In genomic region chr19:20923077-20923871, GRCh38 we compare ENCODE assay signal across 1 cellular context.
TF ChIP-seq lines count a peak whose summit lies in the region.

Gene ZNF85, plus strand, starts transcription at chr19:20923251. Its CDS starts 150 bp downstream, at chr19:20923401.

TF ChIP-seq in WTC11, 78 proteins besides CTCF, POLR2A, EP300 and RAD21 (continued from another document):
- TF ChIP-seq, protein P1, sequence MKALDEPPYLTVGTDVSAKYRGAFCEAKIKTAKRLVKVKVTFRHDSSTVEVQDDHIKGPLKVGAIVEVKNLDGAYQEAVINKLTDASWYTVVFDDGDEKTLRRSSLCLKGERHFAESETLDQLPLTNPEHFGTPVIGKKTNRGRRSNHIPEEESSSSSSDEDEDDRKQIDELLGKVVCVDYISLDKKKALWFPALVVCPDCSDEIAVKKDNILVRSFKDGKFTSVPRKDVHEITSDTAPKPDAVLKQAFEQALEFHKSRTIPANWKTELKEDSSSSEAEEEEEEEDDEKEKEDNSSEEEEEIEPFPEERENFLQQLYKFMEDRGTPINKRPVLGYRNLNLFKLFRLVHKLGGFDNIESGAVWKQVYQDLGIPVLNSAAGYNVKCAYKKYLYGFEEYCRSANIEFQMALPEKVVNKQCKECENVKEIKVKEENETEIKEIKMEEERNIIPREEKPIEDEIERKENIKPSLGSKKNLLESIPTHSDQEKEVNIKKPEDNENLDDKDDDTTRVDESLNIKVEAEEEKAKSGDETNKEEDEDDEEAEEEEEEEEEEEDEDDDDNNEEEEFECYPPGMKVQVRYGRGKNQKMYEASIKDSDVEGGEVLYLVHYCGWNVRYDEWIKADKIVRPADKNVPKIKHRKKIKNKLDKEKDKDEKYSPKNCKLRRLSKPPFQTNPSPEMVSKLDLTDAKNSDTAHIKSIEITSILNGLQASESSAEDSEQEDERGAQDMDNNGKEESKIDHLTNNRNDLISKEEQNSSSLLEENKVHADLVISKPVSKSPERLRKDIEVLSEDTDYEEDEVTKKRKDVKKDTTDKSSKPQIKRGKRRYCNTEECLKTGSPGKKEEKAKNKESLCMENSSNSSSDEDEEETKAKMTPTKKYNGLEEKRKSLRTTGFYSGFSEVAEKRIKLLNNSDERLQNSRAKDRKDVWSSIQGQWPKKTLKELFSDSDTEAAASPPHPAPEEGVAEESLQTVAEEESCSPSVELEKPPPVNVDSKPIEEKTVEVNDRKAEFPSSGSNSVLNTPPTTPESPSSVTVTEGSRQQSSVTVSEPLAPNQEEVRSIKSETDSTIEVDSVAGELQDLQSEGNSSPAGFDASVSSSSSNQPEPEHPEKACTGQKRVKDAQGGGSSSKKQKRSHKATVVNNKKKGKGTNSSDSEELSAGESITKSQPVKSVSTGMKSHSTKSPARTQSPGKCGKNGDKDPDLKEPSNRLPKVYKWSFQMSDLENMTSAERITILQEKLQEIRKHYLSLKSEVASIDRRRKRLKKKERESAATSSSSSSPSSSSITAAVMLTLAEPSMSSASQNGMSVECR (CRISPR knock-in tag; IDR thresholded peaks at IDR 0.05; ENCODE audit: borderline replicate concordance): peak; percentile 63; the same call in 1 of the 2 replicates
- TF ChIP-seq E2F4 (CRISPR knock-in tag; IDR thresholded peaks at IDR 0.05; ENCODE audit: borderline replicate concordance, low read depth): no peak
- TF ChIP-seq ZNF121 (CRISPR knock-in tag; IDR thresholded peaks at IDR 0.05): no peak
- peak; percentile 60; the same call in 1 of the 2 replicates for TF ChIP-seq FOXK1 (CRISPR knock-in tag; IDR thresholded peaks at IDR 0.05)
- no peak for TF ChIP-seq FOXP4 (CRISPR knock-in tag; IDR thresholded peaks at IDR 0.05)
- peak; percentile 94 for TF ChIP-seq NFYB (CRISPR knock-in tag; conservative IDR thresholded peaks at IDR 0.05; ENCODE audit: low read depth)
- TF ChIP-seq GABPB1 (CRISPR knock-in tag; IDR thresholded peaks at IDR 0.05): no peak
- TF ChIP-seq E2F1 (CRISPR knock-in tag; IDR thresholded peaks at IDR 0.05): no peak
- TF ChIP-seq CREM (CRISPR knock-in tag; IDR thresholded peaks at IDR 0.05): no peak
- TF ChIP-seq IRF1 (CRISPR knock-in tag; IDR thresholded peaks at IDR 0.05): no peak
- TF ChIP-seq FOXP1 (CRISPR knock-in tag; IDR thresholded peaks at IDR 0.05; ENCODE audit: borderline replicate concordance): no peak
- TF ChIP-seq MAX (CRISPR knock-in tag; IDR thresholded peaks at IDR 0.05): peak; percentile 55; the same call in 1 of the 2 replicates
- TF ChIP-seq JAZF1 (CRISPR knock-in tag; IDR thresholded peaks at IDR 0.05): no peak
- TF ChIP-seq ZNF423 (CRISPR knock-in tag; IDR thresholded peaks at IDR 0.05): no peak
- TF ChIP-seq, protein P2, sequence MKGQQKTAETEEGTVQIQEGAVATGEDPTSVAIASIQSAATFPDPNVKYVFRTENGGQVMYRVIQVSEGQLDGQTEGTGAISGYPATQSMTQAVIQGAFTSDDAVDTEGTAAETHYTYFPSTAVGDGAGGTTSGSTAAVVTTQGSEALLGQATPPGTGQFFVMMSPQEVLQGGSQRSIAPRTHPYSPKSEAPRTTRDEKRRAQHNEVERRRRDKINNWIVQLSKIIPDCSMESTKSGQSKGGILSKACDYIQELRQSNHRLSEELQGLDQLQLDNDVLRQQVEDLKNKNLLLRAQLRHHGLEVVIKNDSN (CRISPR knock-in tag; IDR thresholded peaks at IDR 0.05): no peak
- TF ChIP-seq ZBTB21 (CRISPR knock-in tag; IDR thresholded peaks at IDR 0.05; ENCODE audit: borderline replicate concordance): no peak
- no peak for TF ChIP-seq RORB (CRISPR knock-in tag; IDR thresholded peaks at IDR 0.05)
- TF ChIP-seq, protein P3, sequence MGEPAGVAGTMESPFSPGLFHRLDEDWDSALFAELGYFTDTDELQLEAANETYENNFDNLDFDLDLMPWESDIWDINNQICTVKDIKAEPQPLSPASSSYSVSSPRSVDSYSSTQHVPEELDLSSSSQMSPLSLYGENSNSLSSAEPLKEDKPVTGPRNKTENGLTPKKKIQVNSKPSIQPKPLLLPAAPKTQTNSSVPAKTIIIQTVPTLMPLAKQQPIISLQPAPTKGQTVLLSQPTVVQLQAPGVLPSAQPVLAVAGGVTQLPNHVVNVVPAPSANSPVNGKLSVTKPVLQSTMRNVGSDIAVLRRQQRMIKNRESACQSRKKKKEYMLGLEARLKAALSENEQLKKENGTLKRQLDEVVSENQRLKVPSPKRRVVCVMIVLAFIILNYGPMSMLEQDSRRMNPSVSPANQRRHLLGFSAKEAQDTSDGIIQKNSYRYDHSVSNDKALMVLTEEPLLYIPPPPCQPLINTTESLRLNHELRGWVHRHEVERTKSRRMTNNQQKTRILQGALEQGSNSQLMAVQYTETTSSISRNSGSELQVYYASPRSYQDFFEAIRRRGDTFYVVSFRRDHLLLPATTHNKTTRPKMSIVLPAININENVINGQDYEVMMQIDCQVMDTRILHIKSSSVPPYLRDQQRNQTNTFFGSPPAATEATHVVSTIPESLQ (CRISPR knock-in tag; IDR thresholded peaks at IDR 0.05): no peak
TF ChIP-seq in WTC11: peak in this region for 7.
